ENCODE assay signal across 10 cellular contexts in the genomic region with DNA sequence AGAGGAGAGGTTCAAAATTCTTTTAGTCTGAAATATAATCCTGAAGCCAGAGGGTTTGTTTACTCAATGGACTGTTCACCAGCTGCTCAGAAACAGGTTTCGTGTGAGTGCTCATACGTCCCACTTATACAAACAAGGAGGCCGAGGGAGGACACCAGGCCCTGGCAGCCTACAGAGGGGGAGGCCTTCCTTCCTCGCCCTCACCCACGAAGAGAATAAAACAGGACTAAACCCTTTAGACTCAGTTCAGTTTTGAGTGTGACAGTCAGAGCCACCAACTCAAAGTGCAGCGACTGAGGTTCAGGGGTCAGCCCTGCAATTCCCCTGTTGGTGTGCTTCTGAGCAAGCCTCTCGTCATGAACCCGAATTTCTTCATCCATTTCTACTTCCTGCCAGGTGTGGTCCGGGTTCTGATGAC. TPM values are rescaled to one million over a fixed set of nuclear protein-coding genes. Genes with fewer than 3 reads are reported as not detected.
DNase-seq lines count a peak whose midpoint lies in the region; ATAC-seq, FAIRE-seq and TF ChIP-seq lines count a peak whose summit lies in the region.
"Had no signal": no experiment of that assay in that cellular context is flagged by ENCODE, and none has a peak within 500 bp of the region (broad histone marks: within the 10 kb centered on the region; RNA-seq: fewer than 3 reads in every experiment).

No MANE protein-coding gene starts in this region.

- peaks cover 0 to 38% (median 18%) of the 10 kb centered on the region in 4 donors for H3K4me1 ChIP-seq in upper lobe of left lung

- peak overlapping the region; percentile 74 to 85 (median 78) for H3K27ac ChIP-seq in upper lobe of left lung

- no peaks in the 10 kb centered on the region for H3K27me3 ChIP-seq in upper lobe of left lung

- no peak for TF ChIP-seq POLR2A in upper lobe of left lung (IDR thresholded peaks at IDR 0.05)

- H3K4me3 ChIP-seq in upper lobe of left lung = no peak overlapping the region

- no peak for FAIRE-seq in HTR-8/SVneo (lab: Jason Lieb, UNC)
- FAIRE-seq: A204.1 had no signal

- no peaks in the 10 kb centered on the region for H3K9me3 ChIP-seq in upper lobe of left lung

- no peaks in the 10 kb centered on the region for H3K36me3 ChIP-seq in upper lobe of left lung

- no peak for TF ChIP-seq CTCF in upper lobe of left lung (IDR thresholded peaks at IDR 0.05)

- ATAC-seq in upper lobe of left lung (ENCODE audit: low FRiP score in 2 of 2) (peak; percentile 66 to 85), GM21619 (IDR thresholded peaks at IDR 0.05; ENCODE audit: unreplicated experiment) (no peak)
- ATAC-seq: activated CD4-positive, CD25-positive, alpha-beta regulatory T cell treated with anti-CD3 and anti-CD28 coated beads, Interleukin-2, amount 50 U/mL, for 24 hours had no signal

- DNase-seq in NCI-H2107 treated with DMSO at 0.1 percent for 48 hours (lab: John Stamatoyannopoulos, UW; ENCODE audit: unreplicated experiment) (peak; percentile 80), NCI-H2107 (lab: John Stamatoyannopoulos, UW) (no peak), NCI-H748 treated with DMSO at 0.1 percent for 48 hours (lab: John Stamatoyannopoulos, UW) (peak; percentile 69), islet precursor cell (peak; percentile 21), upper lobe of left lung (peak in 1 of 2 donors; percentile 79), DMS114 treated with DMSO at 0.1 percent for 48 hours (lab: John Stamatoyannopoulos, UW; ENCODE audit: unreplicated experiment) (no peak), HTR-8/SVneo (ENCODE audit: insufficient read length, low spot score) (no peak)

- WGBS in upper lobe of left lung, 2 donors = 35 to 46% methylated on average over 9 of the region's 9 CpGs

- TF ChIP-seq EP300 in upper lobe of left lung (IDR thresholded peaks at IDR 0.05) = peak in 1 of 4 donors; percentile 32

RNA-seq across cellular contexts. Expression of a gene that starts 17.3 kb away (rescaled TPM):
- 100 to 1,000 TPM in 1 of 6 donors, 10 to 100 TPM in 5; 54.5 to 109 (median 67.5) TPM for total RNA-seq in upper lobe of left lung

Comparison
In these comparisons a context has a peak if more than half of its experiments do, and no peak if none do; other contexts are left out.
1. DNase-seq: peak in NCI-H2107 treated with DMSO at 0.1 percent for 48 hours (single experiment), NCI-H748 treated with DMSO at 0.1 percent for 48 hours (single experiment) and islet precursor cell (single experiment); none in NCI-H2107 (single experiment), DMS114 treated with DMSO at 0.1 percent for 48 hours (single experiment) and HTR-8/SVneo (single experiment).